8 cellular contexts compared by ENCODE assay signal in genomic region chr6:36759177-36759757, GRCh38.
DNase-seq lines count a peak whose midpoint lies in the region; ATAC-seq, FAIRE-seq and TF ChIP-seq lines count a peak whose summit lies in the region.

No MANE protein-coding gene starts in this region.

- H4K20me1 ChIP-seq in HepG2 (ENCODE audit: insufficient read depth, low read length) = no peaks in the 10 kb centered on the region; the same call in 1 of the 2 replicates

- peak; percentile 94 to 99 for TF ChIP-seq CTCF in Caco-2 (IDR thresholded peaks at IDR 0.05; ENCODE audit: insufficient read depth in 1 of 2, low read depth in 1 of 2, low read length in 1 of 2, severe bottlenecking in 1 of 2, unreplicated experiment in 1 of 2)
- peak; percentile 97 for TF ChIP-seq CTCF in HepG2 (CRISPR knock-in tag; IDR thresholded peaks at IDR 0.05)

- POLR2A ChIA-PET in Caco-2 (lab: Charles Lee) (interaction anchor here (0.6 kb wide), 3 partner anchors 50 to 1212 kb away, joined by 3 to 6 read pairs (median 3); no protein-coding TSS in a partner anchor), HepG2 (lab: Yijun Ruan, JAX) (interaction anchor here (0.6 to 1.2 kb wide), 2 partner anchors 41 to 264 kb away, joined by 3 read pairs; no protein-coding TSS in a partner anchor)

- DNase-seq in Caco-2 (peak; percentile 75 to 87), NCI-H524 (lab: John Stamatoyannopoulos, UW) (peak; percentile 46 to 64), cerebellum (ENCODE audit: low spot score) (peak; percentile 86), HepG2 (ENCODE audit: low spot score) (peak; percentile 63)
- DNase-seq in activated CD4-positive, alpha-beta T cell treated with anti-CD3 and anti-CD28 coated beads for 4 hours = peak; percentile 79 to 81
- DNase-seq in stimulated activated CD4-positive, alpha-beta T cell treated with anti-CD3 and anti-CD28 coated beads, Interleukin-4, amount 100 ng/mL, for 48 hours (ENCODE audit: low read depth in 2 of 2) = peak; percentile 75 to 86

- BruUV-seq in Caco-2 (replicated peaks; lab: Mats Ljungman, UMichigan) (no TSS peak), HepG2 (replicated peaks; lab: Mats Ljungman, UMichigan) (no TSS peak)

- no peaks in the 10 kb centered on the region for H3K36me3 ChIP-seq in Caco-2 (ENCODE audit: control insufficient read depth, insufficient read depth, low read length)
- H3K36me3 ChIP-seq in HepG2 (replicated peaks in 1 of 2; ENCODE audit: control insufficient read depth in 1 of 2, insufficient read depth in 2 of 2, low read length in 2 of 2) = no peaks in the 10 kb centered on the region

- no peak overlapping the region for H3K4me3 Mint-ChIP-seq in Caco-2 (ENCODE audit: unreplicated experiment)

- H3K27ac Mint-ChIP-seq in Caco-2 (ENCODE audit: unreplicated experiment) = no peak overlapping the region

- H3K4me1 ChIP-seq in Caco-2 (no peaks in the 10 kb centered on the region), HepG2 (ENCODE audit: insufficient read depth, low read length) (peaks cover 10% of the 10 kb centered on the region; the same call in 1 of the 2 replicates)

- H3K4me3 ChIP-seq in Caco-2 (ENCODE audit: low read depth, low read length) (no peak overlapping the region), HepG2 (replicated peaks in 1 of 3; ENCODE audit: insufficient read depth in 1 of 3, low read depth in 2 of 3, low read length in 3 of 3) (no peak overlapping the region)

- TF ChIP-seq RAD21 in HepG2 (CRISPR knock-in tag; IDR thresholded peaks at IDR 0.05) = peak; percentile 85

- ATAC-seq in HG02759 (IDR thresholded peaks at IDR 0.05; ENCODE audit: unreplicated experiment) (peak; percentile 48), HepG2 (peak; percentile 96), HG03025 (IDR thresholded peaks at IDR 0.05; ENCODE audit: low FRiP score, unreplicated experiment) (no peak)

- H2AFZ ChIP-seq in HepG2 (ENCODE audit: low read length) = no peak overlapping the region

- no peak for TF ChIP-seq EP300 in HepG2 (IDR thresholded peaks at IDR 0.05; ENCODE audit: low read depth in 2 of 2, low read length in 2 of 2)
- TF ChIP-seq EP300 in HepG2 (CRISPR knock-in tag; IDR thresholded peaks at IDR 0.05; ENCODE audit: borderline replicate concordance) = no peak

- H3K9me3 ChIP-seq in Caco-2 (no peaks in the 10 kb centered on the region), HepG2 (ENCODE audit: low read length) (no peaks in the 10 kb centered on the region)

- H3K27me3 Mint-ChIP-seq in Caco-2 (ENCODE audit: insufficient read depth, unreplicated experiment) = peaks cover 2% of the 10 kb centered on the region

- peak; percentile 89 for FAIRE-seq in HepG2 (lab: Jason Lieb, UNC)

- 3% methylated on average over 8 of the region's 8 CpGs for WGBS in HepG2 (ENCODE audit: low lambda C conversion rate)

- no peak for TF ChIP-seq POLR2A in HepG2 (IDR thresholded peaks at IDR 0.05; ENCODE audit: insufficient read depth in 1 of 2, low read depth in 2 of 2, low read length in 2 of 2)

- H3K36me3 Mint-ChIP-seq in Caco-2 (ENCODE audit: insufficient read depth, unreplicated experiment) = no peaks in the 10 kb centered on the region

- H3K4me1 Mint-ChIP-seq in Caco-2 (ENCODE audit: low read depth, unreplicated experiment) = peaks cover 13% of the 10 kb centered on the region

- H3K79me2 ChIP-seq in HepG2 (ENCODE audit: insufficient read depth, low read length) = no peaks in the 10 kb centered on the region

- in situ Hi-C loops in HepG2 (cut with HindIII; ENCODE audit: extremely low pct_ligation_motif_present, low pct_unique_long_range_greater_than_20kb) = no loop called here

- intact Hi-C loops in Caco-2 (cut with micrococcal nuclease; ENCODE audit: unreplicated experiment) (loop anchor here (1.0 to 10.0 kb wide), 2 partner anchors 74 to 136 kb away; no protein-coding TSS in a partner anchor), HepG2 (cut with micrococcal nuclease; ENCODE audit: unreplicated experiment) (loop anchor here (1.0 kb wide), 2 partner anchors 144 to 336 kb away; no protein-coding TSS in a partner anchor)

- no peak overlapping the region for H3K27ac ChIP-seq in HepG2 (ENCODE audit: extremely low read length, insufficient read depth, low read length)

- no peaks in the 10 kb centered on the region for H3K9me3 Mint-ChIP-seq in Caco-2 (ENCODE audit: unreplicated experiment)

- CTCF ChIA-PET in Caco-2 (lab: Charles Lee) (interaction anchor here (0.5 to 1.6 kb wide), 22 partner anchors 13 to 767 kb away, joined by 3 to 10 read pairs (median 4); partner anchors contain the start of gene CDKN1A), HepG2 (lab: Yijun Ruan, JAX; ENCODE audit: low intra/inter-chr PET ratio, low total read pairs) (interaction anchor here (1.7 kb wide), 2 partner anchors 135 to 144 kb away, joined by 16 to 17 read pairs; no protein-coding TSS in a partner anchor)

- H3K9ac ChIP-seq in HepG2 (ENCODE audit: insufficient read depth, low read depth, low read length) = no peak overlapping the region

- no peak overlapping the region for H3K4me2 ChIP-seq in HepG2 (ENCODE audit: low read depth, low read length)

- H3K27me3 ChIP-seq in Caco-2 (replicated peaks; ENCODE audit: control insufficient read depth, insufficient read depth, low read length) = no peaks in the 10 kb centered on the region
- peaks cover 3 to 73% of the 10 kb centered on the region in 2 experiments; a peak in 4 of 5 replicates for H3K27me3 ChIP-seq in HepG2 (ENCODE audit: control insufficient read depth in 1 of 2, insufficient read depth in 2 of 2, low read length in 2 of 2)

TF ChIP-seq in HepG2, 621 proteins besides CTCF, POLR2A, EP300 and RAD21 (continues in another document):
- TF ChIP-seq ZNF740 (CRISPR knock-in tag; IDR thresholded peaks at IDR 0.05) (peak; percentile 70; the same call in 1 of the 2 replicates), MYPOP (CRISPR knock-in tag; IDR thresholded peaks at IDR 0.05) (no peak), SIN3B (IDR thresholded peaks at IDR 0.05; ENCODE audit: low read length) (no peak), ZNF619 (CRISPR knock-in tag; IDR thresholded peaks at IDR 0.05) (no peak), KDM2A (CRISPR knock-in tag; IDR thresholded peaks at IDR 0.05; ENCODE audit: borderline replicate concordance, low read depth) (peak; percentile 40; the same call in 1 of the 2 replicates), PATZ1 (CRISPR knock-in tag; IDR thresholded peaks at IDR 0.05) (0 out of 2 replicates have a peak, but pooled peaks have one; percentile 39), ZBTB43 (CRISPR knock-in tag; conservative IDR thresholded peaks at IDR 0.05) (no peak), DMTF1 (CRISPR knock-in tag; IDR thresholded peaks at IDR 0.05) (no peak), SNRNP70 (IDR thresholded peaks at IDR 0.05; ENCODE audit: low read depth, low read length) (no peak), SP1 (IDR thresholded peaks at IDR 0.05) (no peak), SP1 (CRISPR knock-in tag; IDR thresholded peaks at IDR 0.05) (no peak)
